Comparison of ENCODE assay signal across 8 cellular contexts in genomic region chr2:68157402-68158133, GRCh38.
DNase-seq lines count a peak whose midpoint lies in the region; ATAC-seq, FAIRE-seq and TF ChIP-seq lines count a peak whose summit lies in the region.

TSS of gene PNO1 (plus strand) at chr2:68157888. CDS start at chr2:68157935, 47 bp downstream.

- ATAC-seq in GM19035 (IDR thresholded peaks at IDR 0.05; ENCODE audit: unreplicated experiment), result peak; percentile 89
- ATAC-seq in HG03354 (IDR thresholded peaks at IDR 0.05; ENCODE audit: poor library complexity, severe bottlenecking, unreplicated experiment), result peak; percentile 92
- peak; percentile 90 to 91 for ATAC-seq in activated CD4-positive, CD25-positive, alpha-beta regulatory T cell treated with anti-CD3 and anti-CD28 coated beads, Interleukin-2, amount 50 U/mL, for 24 hours

- peak; percentile 81 for FAIRE-seq in islet of Langerhans (lab: Jason Lieb, UNC)

- peak; percentile 88 for DNase-seq in AG09319 (ENCODE audit: extremely low read depth, low read depth)
- peak; percentile 89 for DNase-seq in NCI-H446 treated with DMSO at 0.1 percent for 48 hours (lab: John Stamatoyannopoulos, UW)
- DNase-seq in cerebellar cortex (ENCODE audit: low spot score), result peak; percentile 96
- peak; percentile 94 for DNase-seq in stimulated activated CD4-positive, alpha-beta T cell treated with anti-CD3 and anti-CD28 coated beads, Interleukin-12 subunit alpha, Interleukin-12 subunit beta, amount 100 ng/mL, for 4 hours

- TF ChIP-seq CTCF in AG09319 (IDR thresholded peaks at IDR 0.05; ENCODE audit: low read depth, low read length), result no peak

Comparison
In these comparisons a context has a peak if more than half of its experiments do, and no peak if none do; other contexts are left out.
1. Peak in every context shown above with its lines: DNase-seq and ATAC-seq.